Comparison of ENCODE assay signal across 8 cellular contexts in the genomic region with DNA sequence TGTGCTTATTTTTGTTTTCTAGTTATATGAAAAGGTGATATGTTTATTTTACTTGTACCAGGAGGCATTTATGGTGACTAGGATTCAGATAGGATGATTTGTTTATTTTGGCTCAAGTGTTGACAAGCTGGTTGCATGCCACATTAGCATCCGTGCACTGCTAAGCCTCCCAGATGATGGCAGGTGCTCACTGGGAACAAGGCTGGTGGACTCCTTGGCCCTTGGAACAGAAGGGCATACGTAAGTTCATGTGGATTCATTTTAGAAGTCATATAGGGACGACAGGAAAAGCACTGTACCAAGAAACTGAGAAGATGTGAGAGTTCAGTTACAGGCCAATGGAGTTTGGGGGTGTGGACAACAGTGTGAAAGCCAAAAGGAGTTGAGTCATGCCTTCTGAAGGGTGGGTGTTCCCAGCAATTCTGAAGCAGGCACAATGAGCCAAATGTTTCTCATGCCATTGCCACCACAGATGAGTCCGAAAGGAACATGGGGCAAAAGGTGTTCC.
DNase-seq lines count a peak whose midpoint lies in the region; ATAC-seq, FAIRE-seq and TF ChIP-seq lines count a peak whose summit lies in the region.

No MANE protein-coding gene starts in this region.

- DNase-seq in D721Med (ENCODE audit: insufficient read length, low spot score): no peak
- peak; percentile 91 for DNase-seq in RPMI7951 (ENCODE audit: low read depth)
- peak; percentile 88 for DNase-seq in fibroblast of the conjunctiva (ENCODE audit: low read depth)
- no peak for DNase-seq in cortex of kidney (lab: John Stamatoyannopoulos, UW)

- TF ChIP-seq CTCF in D721Med (IDR thresholded peaks at IDR 0.05; ENCODE audit: insufficient read depth, missing control alignments): no peak

- peak; percentile 42 for ATAC-seq in HG02885 (IDR thresholded peaks at IDR 0.05; ENCODE audit: poor library complexity, unreplicated experiment)
- ATAC-seq in GM21367 (IDR thresholded peaks at IDR 0.05; ENCODE audit: unreplicated experiment): no peak
- no peak for ATAC-seq in GM18861 (IDR thresholded peaks at IDR 0.05; ENCODE audit: unreplicated experiment)
- no peak for ATAC-seq in HG02970 (IDR thresholded peaks at IDR 0.05; ENCODE audit: low FRiP score, unreplicated experiment)

- FAIRE-seq in D721Med (lab: Jason Lieb, UNC): peak; percentile 92

Comparison
In these comparisons a context has a peak if more than half of its experiments do, and no peak if none do; other contexts are left out.
1. DNase-seq: peak in RPMI7951 (single experiment) and fibroblast of the conjunctiva (single experiment); none in D721Med (single experiment) and cortex of kidney (single experiment).